Comparison of ENCODE assay signal across 1 cellular context in genomic region chr5:150511641-150512367, GRCh38.
TF ChIP-seq lines count a peak whose summit lies in the region.

No MANE protein-coding gene starts in this region.

TF ChIP-seq in A549, 52 proteins besides CTCF, POLR2A, EP300 and RAD21 (continued from another document):
- TF ChIP-seq JUN (IDR thresholded peaks at IDR 0.05): 0 out of 5 replicates have a peak, but pooled peaks of 1 of the 2 experiments have one; percentile 28
